ENCODE assay signal across 8 cellular contexts in the genomic region with DNA sequence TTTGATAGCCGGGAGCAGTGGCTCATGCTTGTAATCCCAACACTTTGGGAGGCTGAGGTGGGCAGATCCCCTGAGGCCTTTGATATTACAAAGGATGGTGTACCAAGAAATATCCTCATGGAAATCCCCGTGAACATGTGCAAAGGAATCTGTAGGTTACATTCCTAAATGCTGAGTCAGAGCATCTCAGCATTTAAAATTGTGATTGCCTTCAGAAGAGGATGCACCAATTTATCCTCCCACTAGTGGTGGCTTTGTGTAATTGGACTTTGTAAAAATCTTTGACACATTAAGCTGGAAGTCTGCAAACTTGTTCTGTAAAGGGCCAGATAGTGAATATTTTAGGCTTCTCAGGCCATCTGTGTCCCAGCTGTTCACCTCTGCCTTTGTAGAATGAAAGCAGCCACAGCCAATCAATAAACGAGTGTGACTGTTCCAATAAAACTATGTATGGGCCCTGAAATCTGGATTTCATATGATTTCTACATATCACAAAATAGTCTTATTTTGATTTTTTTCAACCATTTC. TPM values are rescaled to one million over a fixed set of nuclear protein-coding genes. Genes with fewer than 3 reads are reported as not detected.
DNase-seq lines count a peak whose midpoint lies in the region; ATAC-seq and TF ChIP-seq lines count a peak whose summit lies in the region.

No MANE protein-coding gene starts in this region.

- intact Hi-C loops in HCT116 (cut with micrococcal nuclease), result no loop called here
- intact Hi-C loops in right lobe of liver (cut with DNase I), result no loop called here

- RAD21 ChIA-PET in HCT116 (lab: Charles Lee; ENCODE audit: low non-redundant PET in 1 of 2, low total read pairs in 2 of 2, uncharacterized antibody in 2 of 2, unreplicated experiment in 2 of 2), result no interaction called here

- no peak for TF ChIP-seq POLR2A in HCT116 (IDR thresholded peaks at IDR 0.05; ENCODE audit: borderline replicate concordance, extremely low read depth, insufficient read depth, insufficient read length)
- no peak for TF ChIP-seq POLR2A in right lobe of liver (IDR thresholded peaks at IDR 0.05)

- peak overlapping the region; percentile 37 for H3K9ac ChIP-seq in HCT116 (ENCODE audit: low read length)
- no peak overlapping the region for H3K9ac ChIP-seq in NT2/D1 (ENCODE audit: insufficient read length, low read depth)

- 57% methylated on average over 3 of the region's 3 CpGs for WGBS in right lobe of liver (ENCODE audit: insufficient coverage, low coverage, low lambda C conversion rate, missing lambda C conversion rate)

- H3K79me2 ChIP-seq in HCT116 (ENCODE audit: insufficient read depth, low read length), result peaks cover 33% of the 10 kb centered on the region

- peaks cover 9% of the 10 kb centered on the region; the same call in 1 of the 2 replicates for H4K20me1 ChIP-seq in HCT116 (ENCODE audit: insufficient read depth)

- H3K36me3 ChIP-seq in HCT116 (ENCODE audit: control insufficient read depth in 1 of 2, insufficient read depth in 2 of 2, low read length in 2 of 2) (peaks cover 7 to 17% of the 10 kb centered on the region in 2 experiments; a peak in 3 of 4 replicates), NT2/D1 (ENCODE audit: insufficient read depth, insufficient read length, low read length) (peaks cover 50% of the 10 kb centered on the region), right lobe of liver (peaks cover 0 to 20% (median 10%) of the 10 kb centered on the region in 4 donors)

- ATAC-seq in HCT116 (peak; percentile 70), right lobe of liver (peak in 3 of 4 donors; percentile 36 to 69 (median 48))

- BruUV-seq in HCT116 (replicated peaks; lab: Mats Ljungman, UMichigan), result no TSS peak

- H3K4me1 ChIP-seq in HCT116 (ENCODE audit: control insufficient read depth in 1 of 2, insufficient read depth in 2 of 2, low read length in 2 of 2) (peaks cover 25 to 46% of the 10 kb centered on the region in 2 experiments), NT2/D1 (ENCODE audit: insufficient read depth, insufficient read length) (peaks cover 2% of the 10 kb centered on the region), right lobe of liver (no peaks in the 10 kb centered on the region)

- H3K27me3 ChIP-seq in HCT116 (ENCODE audit: insufficient read depth, low read length) (no peaks in the 10 kb centered on the region), NT2/D1 (ENCODE audit: insufficient read depth, insufficient read length) (no peaks in the 10 kb centered on the region), right lobe of liver (no peaks in the 10 kb centered on the region)

- H3K27ac ChIP-seq in HCT116 (ENCODE audit: low read depth, low read length), result peak overlapping the region; percentile 49
- no peak overlapping the region for H3K27ac ChIP-seq in right lobe of liver

- peak overlapping the region in 1 of 2 experiments; percentile 36; a peak in 1 of 4 replicates for H3K4me3 ChIP-seq in HCT116 (replicated peaks in 1 of 2; ENCODE audit: low read depth in 1 of 2, low read length in 2 of 2)
- no peak overlapping the region for H3K4me3 ChIP-seq in NT2/D1 (ENCODE audit: insufficient read length, low read depth)
- no peak overlapping the region for H3K4me3 ChIP-seq in right lobe of liver

- peak overlapping the region; percentile 60 for H3K4me2 ChIP-seq in HCT116 (ENCODE audit: low read length)

- POLR2A ChIA-PET in HCT116 (lab: Charles Lee), result interaction anchor here (0.5 kb wide), 1 partner anchor 432 kb away, joined by 3 read pairs; no protein-coding TSS in a partner anchor

- peak; percentile 44 for TF ChIP-seq RAD21 in HCT116 (IDR thresholded peaks at IDR 0.05; ENCODE audit: low read depth)

- no peaks in the 10 kb centered on the region for H3K9me2 ChIP-seq in HCT116 (ENCODE audit: insufficient read depth)

- H3K9me3 ChIP-seq in HCT116 (ENCODE audit: control insufficient read depth in 1 of 2, insufficient read depth in 1 of 2, low read depth in 1 of 2, low read length in 2 of 2), result no peaks in the 10 kb centered on the region
- H3K9me3 ChIP-seq in NT2/D1 (ENCODE audit: insufficient read depth, low read length), result no peaks in the 10 kb centered on the region
- H3K9me3 ChIP-seq in right lobe of liver, result no peaks in the 10 kb centered on the region

- H2AFZ ChIP-seq in HCT116 (ENCODE audit: low read depth, low read length, poor library complexity, severe bottlenecking), result no peak overlapping the region

- TF ChIP-seq CTCF in HCT116 (IDR thresholded peaks at IDR 0.05 in 2 of 3, conservative IDR thresholded peaks at IDR 0.05 in 1 of 3; ENCODE audit: borderline replicate concordance in 1 of 3, insufficient read depth in 1 of 3, low read depth in 2 of 3, low read length in 2 of 3) (peak; percentile 14 to 65 (median 53); a peak in 5 of 6 replicates), right lobe of liver (IDR thresholded peaks at IDR 0.05) (peak; percentile 35 to 41 (median 38))

- CTCF ChIA-PET in HCT116 (lab: Charles Lee), result interaction anchor here (0.8 to 1.1 kb wide), 3 partner anchors 12 to 253 kb away, joined by 3 to 4 read pairs (median 3); a partner anchor contains a TSS

- DNase-seq in SKM-1 treated with dmso at 0.1 percent for 144 hours (lab: John Stamatoyannopoulos, UW; ENCODE audit: unreplicated experiment), result peak; percentile 21
- DNase-seq in SKM-1 (lab: John Stamatoyannopoulos, UW; ENCODE audit: unreplicated experiment), result no peak
- peak; percentile 89 for DNase-seq in HCT116 (ENCODE audit: low read depth, low spot score)
- peak; percentile 15 for DNase-seq in NT2/D1 (ENCODE audit: low read depth, low spot score)
- peak; percentile 28 for DNase-seq in cerebellum (ENCODE audit: low spot score)
- DNase-seq in right lobe of liver, result no peak
- DNase-seq in NK-92 treated with Interleukin-12 subunit alpha and Interleukin-12 subunit beta, amount 100 ng/mL, for 24 hours (lab: John Stamatoyannopoulos, UW), result no peak
- no peak for DNase-seq in putamen (ENCODE audit: low spot score)

TF ChIP-seq in HCT116, 20 proteins besides CTCF, POLR2A, EP300 and RAD21:
- TF ChIP-seq FOSL1 (IDR thresholded peaks at IDR 0.05; ENCODE audit: low read depth), result peak; percentile 74
- TF ChIP-seq CEBPB (IDR thresholded peaks at IDR 0.05; ENCODE audit: low read depth), result no peak
- no peak for TF ChIP-seq ZFX (IDR thresholded peaks at IDR 0.05)
- TF ChIP-seq, protein P1, sequence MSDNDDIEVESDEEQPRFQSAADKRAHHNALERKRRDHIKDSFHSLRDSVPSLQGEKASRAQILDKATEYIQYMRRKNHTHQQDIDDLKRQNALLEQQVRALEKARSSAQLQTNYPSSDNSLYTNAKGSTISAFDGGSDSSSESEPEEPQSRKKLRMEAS (IDR thresholded peaks at IDR 0.05), result peak; percentile 27; the same call in 1 of the 2 replicates
- TF ChIP-seq CBX3 (IDR thresholded peaks at IDR 0.05; ENCODE audit: low read depth), result 0 out of 2 replicates have a peak, but pooled peaks have one; percentile 18
- TF ChIP-seq JUND (IDR thresholded peaks at IDR 0.05), result peak; percentile 82
- TF ChIP-seq, protein P2, sequence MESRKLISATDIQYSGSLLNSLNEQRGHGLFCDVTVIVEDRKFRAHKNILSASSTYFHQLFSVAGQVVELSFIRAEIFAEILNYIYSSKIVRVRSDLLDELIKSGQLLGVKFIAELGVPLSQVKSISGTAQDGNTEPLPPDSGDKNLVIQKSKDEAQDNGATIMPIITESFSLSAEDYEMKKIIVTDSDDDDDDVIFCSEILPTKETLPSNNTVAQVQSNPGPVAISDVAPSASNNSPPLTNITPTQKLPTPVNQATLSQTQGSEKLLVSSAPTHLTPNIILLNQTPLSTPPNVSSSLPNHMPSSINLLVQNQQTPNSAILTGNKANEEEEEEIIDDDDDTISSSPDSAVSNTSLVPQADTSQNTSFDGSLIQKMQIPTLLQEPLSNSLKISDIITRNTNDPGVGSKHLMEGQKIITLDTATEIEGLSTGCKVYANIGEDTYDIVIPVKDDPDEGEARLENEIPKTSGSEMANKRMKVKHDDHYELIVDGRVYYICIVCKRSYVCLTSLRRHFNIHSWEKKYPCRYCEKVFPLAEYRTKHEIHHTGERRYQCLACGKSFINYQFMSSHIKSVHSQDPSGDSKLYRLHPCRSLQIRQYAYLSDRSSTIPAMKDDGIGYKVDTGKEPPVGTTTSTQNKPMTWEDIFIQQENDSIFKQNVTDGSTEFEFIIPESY (IDR thresholded peaks at IDR 0.05; ENCODE audit: extremely low read depth, insufficient replicate concordance, low read length), result no peak
- TF ChIP-seq SIN3A (IDR thresholded peaks at IDR 0.05; ENCODE audit: low read depth), result peak; percentile 8

RNA-seq across cellular contexts. Expression of a gene that starts 11.8 kb away (rescaled TPM):
- total RNA-seq in HCT116 (2021; ENCODE audit: unreplicated experiment) (83.6 TPM), cerebellum (46.7 TPM), right lobe of liver (10 to 100 TPM; 32.6 to 49.8 (median 43.5) TPM)
- 43.5 and 62.6 TPM in 2 replicates for polyA plus RNA-seq in HCT116 (2012)

RNA-seq across cellular contexts. Expression of a gene that starts 36.5 kb away (rescaled TPM):
- 84.7 TPM for total RNA-seq in HCT116 (2021; ENCODE audit: unreplicated experiment)
- polyA plus RNA-seq in HCT116 (2012), result 67.1 and 78.2 TPM in 2 replicates
- 39.8 TPM for total RNA-seq in cerebellum
- total RNA-seq in right lobe of liver, result 10 to 100 TPM; 45.6 to 72.1 (median 54.0) TPM

Comparison
In these comparisons a context has a peak if more than half of its experiments do, and no peak if none do; other contexts are left out.
1. DNase-seq: peak in SKM-1 treated with dmso at 0.1 percent for 144 hours (single experiment), HCT116 (single experiment), NT2/D1 (single experiment) and cerebellum (single experiment); none in SKM-1 (single experiment), right lobe of liver (0 of 3), NK-92 treated with Interleukin-12 subunit alpha and Interleukin-12 subunit beta, amount 100 ng/mL, for 24 hours (single experiment) and putamen (single experiment).